Comparison of ENCODE assay signal across 16 cellular contexts in the genomic region with DNA sequence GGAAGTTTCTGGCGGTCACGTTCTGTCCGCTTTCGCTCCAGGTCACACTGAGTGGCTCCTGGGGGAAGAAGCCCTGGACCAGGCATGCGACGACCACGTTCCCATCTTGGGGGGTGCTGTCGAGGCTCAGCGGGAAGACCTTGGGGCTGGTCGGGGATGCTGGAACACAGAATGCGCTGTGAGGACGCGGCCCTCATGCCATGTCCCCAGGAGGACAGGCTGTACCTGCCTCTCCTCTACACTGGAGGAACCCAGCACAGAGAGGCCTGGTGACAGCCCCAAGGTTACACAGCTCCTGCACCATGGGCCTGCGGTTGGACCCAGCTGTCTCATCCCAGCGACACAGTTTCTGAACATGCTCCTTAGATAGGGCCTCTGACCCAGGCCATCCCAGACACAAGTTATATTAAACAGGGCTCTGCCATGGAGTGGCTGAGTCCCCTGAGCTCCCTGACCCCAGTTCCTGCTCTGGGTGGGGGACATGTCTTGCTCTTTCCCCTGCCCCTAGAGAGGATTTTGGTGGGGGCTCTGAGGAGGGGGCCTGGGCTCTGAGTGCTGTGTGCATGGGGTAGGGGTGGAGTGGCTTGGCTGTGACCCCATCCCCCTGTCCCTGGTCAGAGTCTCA.
DNase-seq lines count a peak whose midpoint lies in the region; ATAC-seq, FAIRE-seq and TF ChIP-seq lines count a peak whose summit lies in the region.
"Had no signal": no experiment of that assay in that cellular context is flagged by ENCODE, and none has a peak within 500 bp of the region (broad histone marks: within the 10 kb centered on the region; RNA-seq: fewer than 3 reads in every experiment).

No MANE protein-coding gene starts in this region.

- intact Hi-C loops in kidney (cut with DNase I) (loop anchor here (10.0 kb wide), 1 partner anchor 116 kb away; no protein-coding TSS in a partner anchor), transverse colon (cut with DNase I; ENCODE audit: low total_unique reads) (no loop called here)

- in situ Hi-C loops in transverse colon (cut with MboI; ENCODE audit: low pct_ligation_motif_present in 1 of 4, low pct_unique_long_range_greater_than_20kb in 1 of 4, low sequenced_read_pairs in 3 of 4), result loop anchor here in 1 of 4 donors (10.0 kb wide), 1 partner anchor 116 kb away; no protein-coding TSS in a partner anchor

- H3K9ac ChIP-seq in kidney (ENCODE audit: low read length in 2 of 2), result no peak overlapping the region

- TF ChIP-seq CTCF in RWPE2 (IDR thresholded peaks at IDR 0.05; ENCODE audit: poor library complexity, severe bottlenecking) (no peak), kidney (IDR thresholded peaks at IDR 0.05; ENCODE audit: borderline replicate concordance, extremely low read depth, insufficient read depth) (no peak), transverse colon (IDR thresholded peaks at IDR 0.05) (no peak)

- DNase-seq in RWPE2 (ENCODE audit: low spot score) (peak; percentile 54), kidney (peak; percentile 67), transverse colon (peak; percentile 53), superior temporal gyrus (ENCODE audit: extremely low spot score) (no peak)
- no peak for DNase-seq in stimulated activated CD4-positive, alpha-beta T cell treated with anti-CD3 and anti-CD28 coated beads, Interleukin-1b, Interleukin-23, amount 100 ng/mL, for 48 hours
- DNase-seq: DMS 273 treated with DMSO at 0.1 percent for 48 hours, GDM1, H7, IMR-90, NCI-H1930, NCI-H446 treated with DMSO at 0.1 percent for 48 hours, NCI-H748 treated with DMSO at 0.1 percent for 48 hours, RPMI8226, SJCRH30 had no signal

- H3K4me1 ChIP-seq in RWPE2 (ENCODE audit: insufficient read depth, poor library complexity, severe bottlenecking), result no peaks in the 10 kb centered on the region
- H3K4me1 ChIP-seq in kidney (ENCODE audit: control insufficient read depth in 1 of 2, insufficient read depth in 1 of 2, low read depth in 1 of 2, low read length in 2 of 2), result no peaks in the 10 kb centered on the region
- H3K4me1 ChIP-seq in transverse colon, result no peaks in the 10 kb centered on the region
- H3K4me1 ChIP-seq: SJCRH30 had no signal

- no peaks in the 10 kb centered on the region for H3K27me3 ChIP-seq in RWPE2 (ENCODE audit: insufficient read depth, poor library complexity, severe bottlenecking)
- H3K27me3 ChIP-seq in transverse colon, result no peaks in the 10 kb centered on the region
- H3K27me3 ChIP-seq: SJCRH30 had no signal

- H3K27ac ChIP-seq in RWPE2 (ENCODE audit: poor library complexity, severe bottlenecking) (no peak overlapping the region), kidney (ENCODE audit: low read depth in 2 of 2, low read length in 2 of 2) (no peak overlapping the region), transverse colon (no peak overlapping the region)
- H3K27ac ChIP-seq: SJCRH30 had no signal

- ATAC-seq in RWPE2 (ENCODE audit: low read depth) (no peak), GM21825 (IDR thresholded peaks at IDR 0.05; ENCODE audit: unreplicated experiment) (no peak)

- H3K9me3 ChIP-seq in RWPE2 (ENCODE audit: severe bottlenecking), result no peaks in the 10 kb centered on the region
- H3K9me3 ChIP-seq in kidney (ENCODE audit: control insufficient read depth in 1 of 2, low read length in 2 of 2), result no peaks in the 10 kb centered on the region
- H3K9me3 ChIP-seq in transverse colon, result no peaks in the 10 kb centered on the region
- H3K9me3 ChIP-seq: SJCRH30 had no signal

- no peak for FAIRE-seq in kidney (lab: Jason Lieb, UNC)

- TF ChIP-seq POLR2A in GM10847 (IDR thresholded peaks at IDR 0.05; ENCODE audit: extremely low read depth, insufficient read length) (peak; percentile 10), transverse colon (IDR thresholded peaks at IDR 0.05) (no peak)

- no peak for TF ChIP-seq EP300 in transverse colon (IDR thresholded peaks at IDR 0.05; ENCODE audit: low read depth)

- H3K4me3 ChIP-seq in RWPE2 (ENCODE audit: severe bottlenecking) (no peak overlapping the region), kidney (ENCODE audit: low read length in 2 of 2) (no peak overlapping the region), transverse colon (no peak overlapping the region)
- H3K4me3 ChIP-seq: SJCRH30 had no signal

- 86% methylated on average over 14 of the region's 15 CpGs; no CpG with 5 or more reads in 1 of the 2 donors for WGBS in transverse colon (ENCODE audit: low coverage in 1 of 2), 2 donors

- no peaks in the 10 kb centered on the region for H3K36me3 ChIP-seq in RWPE2 (ENCODE audit: low read depth)
- H3K36me3 ChIP-seq in kidney (ENCODE audit: control insufficient read depth in 1 of 2, insufficient read depth in 2 of 2, low read length in 2 of 2), result no peaks in the 10 kb centered on the region
- H3K36me3 ChIP-seq in transverse colon, result no peaks in the 10 kb centered on the region
- H3K36me3 ChIP-seq: SJCRH30 had no signal

Comparison
In these comparisons a context has a peak if more than half of its experiments do, and no peak if none do; other contexts are left out.
1. DNase-seq: peak in RWPE2 (single experiment), kidney (single experiment) and transverse colon (single experiment); none in stimulated activated CD4-positive, alpha-beta T cell treated with anti-CD3 and anti-CD28 coated beads, Interleukin-1b, Interleukin-23, amount 100 ng/mL, for 48 hours (single experiment) and superior temporal gyrus (single experiment).